ENCODE assay signal across 31 cellular contexts in genomic region chr12:18394742-18395141, GRCh38.
"Had no signal": no experiment of that assay in that cellular context is flagged by ENCODE, and none has a peak within 500 bp of the region (broad histone marks: within the 10 kb centered on the region; RNA-seq: fewer than 3 reads in every experiment).

No MANE protein-coding gene starts in this region.

- H3K36me3 ChIP-seq: neural progenitor cell, ovary, spleen, suprapubic skin, tibial artery, transverse colon, upper lobe of right lung, uterus had no signal

- H3K79me2 ChIP-seq: parathyroid adenoma had no signal

- H3K4me3 Mint-ChIP-seq: natural killer cell; nephron; neural progenitor cell; stimulated activated memory B cell treated with anti-CD40 and anti-IgM and Interleukin-4, amounts not matched to agents 10 μg/mL and 1 μg/mL and 100 μg/mL, for 72 hours; stimulated activated naive CD8-positive, alpha-beta T cell treated with anti-CD3 and anti-CD28 coated beads, Interleukin-15, amount 100 ng/mL, for 72 hours; type B pancreatic cell had no signal

- H3K9ac ChIP-seq: neural progenitor cell, parathyroid adenoma had no signal

- H3K27me3 ChIP-seq: neural progenitor cell, ovary, spleen, suprapubic skin, testis, tibial artery, transverse colon, upper lobe of right lung, uterus had no signal

- H3K27ac ChIP-seq: neural progenitor cell, ovary, parathyroid adenoma, psoas muscle, skin epidermis, spleen, suprapubic skin, testis, tibial artery, transverse colon, upper lobe of right lung, uterus had no signal

- ATAC-seq: natural killer cell; psoas muscle; right cardiac atrium; sciatic nerve; stimulated activated memory B cell treated with anti-CD40 and anti-IgM and Interleukin-4, amounts not matched to agents 10 μg/mL and 1 μg/mL and 100 μg/mL, for 72 hours; stimulated activated naive CD8-positive, alpha-beta T cell treated with anti-CD3 and anti-CD28 coated beads, Interleukin-15, amount 100 ng/mL, for 72 hours; stimulated activated naive CD8-positive, alpha-beta T cell treated with anti-CD3 and anti-CD28 coated beads, Interleukin-15, Interleukin-2, amounts not matched to agents 100 U/mL and 50 U/mL, for 24 hours; upper lobe of right lung had no signal

- DNase-seq: natural killer cell; occipital lobe; ovary; posterior cingulate gyrus; psoas muscle; right cardiac atrium; spleen; stimulated activated CD4-positive, alpha-beta T cell treated with anti-CD3 and anti-CD28 coated beads, Interleukin-12 subunit alpha, Interleukin-12 subunit beta, amount 100 ng/mL, for 4 hours; stimulated activated CD4-positive, alpha-beta T cell treated with anti-CD3 and anti-CD28 coated beads, Interleukin-1b, Interleukin-23, amount 100 ng/mL, for 48 hours; stimulated activated CD4-positive, alpha-beta T cell treated with anti-CD3 and anti-CD28 coated beads, Interleukin-4, amount 100 ng/mL, for 1 hour; stimulated activated CD4-positive, alpha-beta T cell treated with anti-CD3 and anti-CD28 coated beads, Interleukin-4, amount 100 ng/mL, for 4 hours; stimulated activated CD8-positive, alpha-beta memory T cell treated with anti-CD3 and anti-CD28 coated beads, Interleukin-4, amount 100 ng/mL, for 48 hours; stimulated activated naive CD4-positive, alpha-beta T cell; stimulated activated naive CD8-positive, alpha-beta T cell treated with anti-CD3 and anti-CD28 coated beads, Interleukin-15, amount 100 ng/mL, for 72 hours; stimulated activated naive CD8-positive, alpha-beta T cell treated with anti-CD3 and anti-CD28 coated beads, Interleukin-15, Interleukin-2, amounts not matched to agents 100 U/mL and 50 U/mL, for 24 hours; substantia nigra; testis; tibial artery; transverse colon; upper lobe of right lung; uterus had no signal

- H3K36me3 Mint-ChIP-seq: natural killer cell; neural progenitor cell; stimulated activated memory B cell treated with anti-CD40 and anti-IgM and Interleukin-4, amounts not matched to agents 10 μg/mL and 1 μg/mL and 100 μg/mL, for 72 hours had no signal

- H3K27ac Mint-ChIP-seq: natural killer cell; nephron; neural progenitor cell; progenitor cell of endocrine pancreas; stimulated activated memory B cell treated with anti-CD40 and anti-IgM and Interleukin-4, amounts not matched to agents 10 μg/mL and 1 μg/mL and 100 μg/mL, for 72 hours; stimulated activated naive CD8-positive, alpha-beta T cell treated with anti-CD3 and anti-CD28 coated beads, Interleukin-15, amount 100 ng/mL, for 72 hours; type B pancreatic cell had no signal

- H3K9me3 Mint-ChIP-seq: nephron; stimulated activated memory B cell treated with anti-CD40 and anti-IgM and Interleukin-4, amounts not matched to agents 10 μg/mL and 1 μg/mL and 100 μg/mL, for 72 hours; stimulated activated naive CD8-positive, alpha-beta T cell treated with anti-CD3 and anti-CD28 coated beads, Interleukin-15, amount 100 ng/mL, for 72 hours; type B pancreatic cell had no signal

- H3K4me1 Mint-ChIP-seq: natural killer cell; neural progenitor cell; stimulated activated memory B cell treated with anti-CD40 and anti-IgM and Interleukin-4, amounts not matched to agents 10 μg/mL and 1 μg/mL and 100 μg/mL, for 72 hours; stimulated activated naive CD8-positive, alpha-beta T cell treated with anti-CD3 and anti-CD28 coated beads, Interleukin-15, amount 100 ng/mL, for 72 hours had no signal

- H2AFZ ChIP-seq: neural progenitor cell, parathyroid adenoma had no signal

- H3K9me3 ChIP-seq: ovary, suprapubic skin, testis, tibial artery, transverse colon, upper lobe of right lung, uterus had no signal

- H3K4me2 ChIP-seq: neural progenitor cell, smooth muscle cell had no signal

- H3K27me3 Mint-ChIP-seq: progenitor cell of endocrine pancreas; stimulated activated memory B cell treated with anti-CD40 and anti-IgM and Interleukin-4, amounts not matched to agents 10 μg/mL and 1 μg/mL and 100 μg/mL, for 72 hours; stimulated activated naive CD8-positive, alpha-beta T cell treated with anti-CD3 and anti-CD28 coated beads, Interleukin-15, amount 100 ng/mL, for 72 hours; type B pancreatic cell had no signal

- H3K4me3 ChIP-seq: neural progenitor cell, ovary, psoas muscle, skin epidermis, smooth muscle cell, spleen, suprapubic skin, testis, tibial artery, transverse colon, upper lobe of right lung, uterus had no signal

- H3K4me1 ChIP-seq: neural progenitor cell, parathyroid adenoma, psoas muscle, spleen, suprapubic skin, testis, tibial artery, transverse colon, upper lobe of right lung, uterus had no signal
